Comparison of ENCODE assay signal across 24 cellular contexts in the genomic region with DNA sequence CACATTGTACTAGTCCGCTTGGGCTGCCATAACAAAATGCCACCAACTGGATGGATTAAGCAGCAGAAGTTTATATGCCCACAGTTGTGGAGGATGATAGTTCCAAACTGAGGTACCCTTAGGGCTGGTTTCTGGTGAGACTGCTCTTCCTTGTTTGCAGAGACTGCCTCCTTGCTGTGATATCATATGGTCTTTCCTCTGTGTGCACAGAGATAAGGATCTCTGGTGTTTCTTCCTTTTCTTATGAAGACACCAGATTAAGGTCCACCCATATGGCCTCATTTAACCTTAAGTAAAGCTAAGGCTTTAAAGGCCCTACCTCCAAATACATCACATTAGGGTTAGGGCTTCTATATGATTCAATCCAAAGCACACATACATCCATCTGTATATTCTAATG.
"Had no signal": no experiment of that assay in that cellular context is flagged by ENCODE, and none has a peak within 500 bp of the region (broad histone marks: within the 10 kb centered on the region; RNA-seq: fewer than 3 reads in every experiment).

No MANE protein-coding gene starts in this region.

- H3K36me3 ChIP-seq: gastrocnemius medialis, neutrophil, pancreas, right lobe of liver, thoracic aorta, tibial nerve, upper lobe of left lung had no signal

- DNase-seq: effector CD8-positive, alpha-beta T cell; endodermal cell; foreskin fibroblast; gastrocnemius medialis; head of caudate nucleus; kidney; mucosa of descending colon; naive B cell; pancreas; retina; right lobe of liver; small intestine; stimulated activated CD4-positive, alpha-beta T cell treated with anti-CD3 and anti-CD28 coated beads, Interleukin-15, amount 100 ng/mL, for 24 hours; stimulated activated CD4-positive, alpha-beta T cell treated with anti-CD3 and anti-CD28 coated beads, Interleukin-2, amount 100 ng/mL, for 48 hours; stimulated activated naive B cell treated with anti-CD40 and anti-IgM and Interleukin-4, amounts not matched to agents 10 μg/mL and 1 μg/mL and 100 μg/mL, for 72 hours; upper lobe of left lung had no signal

- ATAC-seq: esophagus mucosa; gastrocnemius medialis; left lobe of liver; mucosa of descending colon; natural killer cell treated with Interleukin-12 subunit alpha and Interleukin-12 subunit beta and Interleukin-15 and Interleukin-18, amount 100 ng/mL, for 72 hours; pancreas; right lobe of liver; stimulated activated naive B cell treated with anti-CD40 and anti-IgM and Interleukin-4, amounts not matched to agents 10 μg/mL and 1 μg/mL and 100 μg/mL, for 72 hours had no signal

- H3K4me1 ChIP-seq: gastrocnemius medialis, pancreas, right lobe of liver, tibial nerve, upper lobe of left lung had no signal

- H3K27ac ChIP-seq: epithelial cell of prostate, gastrocnemius medialis, neutrophil, pancreas, right lobe of liver, thoracic aorta, tibial nerve, upper lobe of left lung had no signal

- H3K4me3 ChIP-seq: gastrocnemius medialis, lung, mucosa of descending colon, pancreas, right lobe of liver, thoracic aorta, tibial nerve, upper lobe of left lung had no signal

- H3K27me3 ChIP-seq: gastrocnemius medialis, neutrophil, pancreas, right lobe of liver, tibial nerve, upper lobe of left lung had no signal

- H3K9me3 ChIP-seq: gastrocnemius medialis, mucosa of descending colon, neutrophil, right lobe of liver, thoracic aorta, upper lobe of left lung had no signal
